In the genomic region with DNA sequence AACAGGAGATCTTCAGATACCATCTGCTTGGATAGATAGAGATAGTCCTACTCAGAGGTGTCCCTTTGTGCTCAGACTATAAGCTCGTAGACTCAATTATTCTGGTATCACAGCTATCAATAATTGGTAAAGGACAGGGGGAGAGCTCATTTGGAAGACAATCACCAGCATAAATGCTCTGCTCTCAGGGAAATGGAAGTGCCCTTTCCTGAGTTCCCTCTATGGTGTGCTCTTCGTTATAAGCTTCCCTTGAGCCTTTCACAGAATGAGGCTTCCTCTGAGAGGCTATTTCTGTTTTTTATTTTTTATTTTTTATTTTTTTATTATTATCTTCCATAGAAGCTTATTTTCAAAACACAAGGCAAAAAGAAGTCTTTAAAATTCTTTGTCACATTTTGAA, we compare ENCODE assay signal across 8 cellular contexts.
"Had no signal": no experiment of that assay in that cellular context is flagged by ENCODE, and none has a peak within 500 bp of the region (broad histone marks: within the 10 kb centered on the region; RNA-seq: fewer than 3 reads in every experiment).

No MANE protein-coding gene starts in this region.

- H3K36me3 ChIP-seq: HAP-1 had no signal

- H2AFZ ChIP-seq: GM23248 had no signal

- H3K4me3 ChIP-seq: GM23248, HAP-1 had no signal

- H3K4me2 ChIP-seq: KMS-11 had no signal

- FAIRE-seq: HepG2 had no signal

- DNase-seq: GM23248, H7, HFFc6, KBM-7 had no signal

- H3K9ac ChIP-seq: GM23248, KMS-11 had no signal

- H3K27ac ChIP-seq: GM23248, KMS-11 had no signal

- H3K9me3 ChIP-seq: HAP-1 had no signal

- ATAC-seq: HCT116, HepG2 had no signal
